In genomic region chr17:32445976-32446375, GRCh38 we compare ENCODE assay signal across 10 cellular contexts. TPM values are rescaled to one million over a fixed set of nuclear protein-coding genes. Genes with fewer than 3 reads are reported as not detected.
DNase-seq lines count a peak whose midpoint lies in the region; ATAC-seq, FAIRE-seq and TF ChIP-seq lines count a peak whose summit lies in the region.
"Had no signal": no experiment of that assay in that cellular context is flagged by ENCODE, and none has a peak within 500 bp of the region (broad histone marks: within the 10 kb centered on the region; RNA-seq: fewer than 3 reads in every experiment).

No MANE protein-coding gene starts in this region.

- POLR2A ChIA-PET in AG04450 (lab: Yijun Ruan, JAX), result interaction anchor here (0.8 kb wide), 1 partner anchor 38 kb away, joined by 10 read pairs; no protein-coding TSS in a partner anchor

- TF ChIP-seq POLR2A in uterus (IDR thresholded peaks at IDR 0.05), result no peak

- intact Hi-C loops in lower lobe of right lung (cut with DNase I) (no loop called here), uterus (cut with DNase I; ENCODE audit: low total_unique reads) (no loop called here)

- no peak for FAIRE-seq in D721Med (lab: Jason Lieb, UNC)

- H3K27ac Mint-ChIP-seq in HFFc6, result peak overlapping the region; percentile 91

- H3K4me1 ChIP-seq in lower lobe of right lung (peaks cover 30% of the 10 kb centered on the region), uterus (no peaks in the 10 kb centered on the region)

- TF ChIP-seq CTCF in AG04450 (IDR thresholded peaks at IDR 0.05; ENCODE audit: low read depth, low read length), result no peak
- no peak for TF ChIP-seq CTCF in HFFc6 (IDR thresholded peaks at IDR 0.05)
- TF ChIP-seq CTCF in lower lobe of right lung (IDR thresholded peaks at IDR 0.05), result no peak
- TF ChIP-seq CTCF in D721Med (IDR thresholded peaks at IDR 0.05; ENCODE audit: insufficient read depth, missing control alignments), result no peak
- TF ChIP-seq CTCF in uterus (IDR thresholded peaks at IDR 0.05), result no peak

- CTCF ChIA-PET in AG04450 (lab: Charles Lee), result interaction anchor here (3.8 to 8.5 kb wide), 2 partner anchors 13 to 17 kb away, joined by 69 to 132 read pairs; no protein-coding TSS in a partner anchor

- peaks cover 38% of the 10 kb centered on the region for H3K36me3 Mint-ChIP-seq in HFFc6 (ENCODE audit: low read depth)

- DNase-seq in AG04450 (ENCODE audit: low read depth, low spot score), result no peak
- peak; percentile 9 for DNase-seq in HFFc6
- DNase-seq in amniotic epithelial cell (ENCODE audit: low read depth), result peak; percentile 72
- no peak for DNase-seq in lower lobe of right lung
- no peak for DNase-seq in D721Med (ENCODE audit: insufficient read length, low spot score)
- DNase-seq in uterus, result no peak
- no peak for DNase-seq in left lobe of liver (ENCODE audit: low spot score)
- DNase-seq in amygdala (lab: John Stamatoyannopoulos, UW), result no peak
- DNase-seq: activated CD4-positive, CD25-positive, alpha-beta regulatory T cell treated with anti-CD3 and anti-CD28 coated beads, Interleukin-2, amount 50 U/mL, for 72 hours; upper lobe of left lung had no signal

- H3K9me3 ChIP-seq in AG04450 (ENCODE audit: control insufficient read depth, insufficient read depth, low read length), result no peaks in the 10 kb centered on the region; the same call in 1 of the 2 replicates
- H3K9me3 ChIP-seq in lower lobe of right lung, result no peaks in the 10 kb centered on the region
- no peaks in the 10 kb centered on the region for H3K9me3 ChIP-seq in uterus
- H3K9me3 ChIP-seq: upper lobe of left lung had no signal

- peak overlapping the region; percentile 86 for H3K4me3 Mint-ChIP-seq in HFFc6

- H3K27ac ChIP-seq in AG04450 (ENCODE audit: low read depth, low read length), result no peak overlapping the region
- H3K27ac ChIP-seq in lower lobe of right lung, result no peak overlapping the region
- H3K27ac ChIP-seq in uterus, result no peak overlapping the region

- ATAC-seq in lower lobe of right lung (no peak), left lobe of liver (no peak)

- H3K27me3 ChIP-seq in AG04450 (ENCODE audit: control insufficient read depth, insufficient read depth, low read length) (peaks cover 7% of the 10 kb centered on the region), lower lobe of right lung (ENCODE audit: low read depth) (no peaks in the 10 kb centered on the region), uterus (no peaks in the 10 kb centered on the region)
- H3K27me3 ChIP-seq: upper lobe of left lung had no signal

- no peaks in the 10 kb centered on the region for H3K9me3 Mint-ChIP-seq in HFFc6

- no peaks in the 10 kb centered on the region; the same call in none of the 2 replicates for H3K27me3 Mint-ChIP-seq in HFFc6 (ENCODE audit: insufficient read depth)

- H3K4me1 Mint-ChIP-seq in HFFc6 (ENCODE audit: low read depth), result peaks cover 41% of the 10 kb centered on the region

- H3K36me3 ChIP-seq in lower lobe of right lung, result peaks cover 41% of the 10 kb centered on the region
- H3K36me3 ChIP-seq in uterus, result no peaks in the 10 kb centered on the region

- H3K4me3 ChIP-seq in AG04450 (ENCODE audit: low read depth, low read length) (peak overlapping the region; percentile 92), lower lobe of right lung (peak overlapping the region; percentile 100), uterus (peak overlapping the region in 1 of 2 donors; percentile 67)

RNA-seq across cellular contexts. Expression of gene PSMD11, which starts 1.7 kb away (rescaled TPM):
- polyA plus RNA-seq in AG04450 (2011; rRNA removed), result 85.0 and 99.0 TPM in 2 replicates
- 106 and 118 TPM in 2 replicates for polyA minus RNA-seq in AG04450 (2011; rRNA and poly(A)+ RNA removed)
- total RNA-seq in HFFc6 (2021; fragmentation: NEBNext Ultra II Directional; extraction: Animal tissue kit (Norgen Biotek cat#: 25700)), result 100 to 1,000 TPM; 105 to 121 (median 110) TPM
- total RNA-seq in lower lobe of right lung (57.2 TPM), uterus (10 to 100 TPM; 10.8 to 89.3 (median 58.5) TPM), left lobe of liver (49.1 TPM)

RNA-seq across cellular contexts. Expression of gene CDK5R1, which starts 40.8 kb away (rescaled TPM):
- 0.22 and 0.32 TPM in 2 replicates for polyA plus RNA-seq in AG04450 (2011; rRNA removed)
- 0.39 and 0.64 TPM in 2 replicates for polyA minus RNA-seq in AG04450 (2011; rRNA and poly(A)+ RNA removed)
- 1 to 10 TPM in 5 of 6 experiments, under 1 TPM in 1; 1.00 to 1.9 (median 1.3) TPM for total RNA-seq in HFFc6 (2021; fragmentation: NEBNext Ultra II Directional; extraction: Animal tissue kit (Norgen Biotek cat#: 25700))
- 1.3 TPM for total RNA-seq in lower lobe of right lung
- total RNA-seq in uterus, result 1 to 10 TPM in 2 of 4 donors, under 1 TPM in 1, not detected in 1; 0.77 to 2.9 (median 1.4) TPM
- total RNA-seq in left lobe of liver, result 0.68 TPM

Comparison
In these comparisons a context has a peak if more than half of its experiments do, and no peak if none do; other contexts are left out.
1. DNase-seq: peak in HFFc6 (single experiment) and amniotic epithelial cell (single experiment); none in AG04450 (single experiment), lower lobe of right lung (single experiment), D721Med (single experiment), uterus (0 of 2), left lobe of liver (single experiment) and amygdala (0 of 56).